ENCODE assay signal across 21 cellular contexts in the genomic region with DNA sequence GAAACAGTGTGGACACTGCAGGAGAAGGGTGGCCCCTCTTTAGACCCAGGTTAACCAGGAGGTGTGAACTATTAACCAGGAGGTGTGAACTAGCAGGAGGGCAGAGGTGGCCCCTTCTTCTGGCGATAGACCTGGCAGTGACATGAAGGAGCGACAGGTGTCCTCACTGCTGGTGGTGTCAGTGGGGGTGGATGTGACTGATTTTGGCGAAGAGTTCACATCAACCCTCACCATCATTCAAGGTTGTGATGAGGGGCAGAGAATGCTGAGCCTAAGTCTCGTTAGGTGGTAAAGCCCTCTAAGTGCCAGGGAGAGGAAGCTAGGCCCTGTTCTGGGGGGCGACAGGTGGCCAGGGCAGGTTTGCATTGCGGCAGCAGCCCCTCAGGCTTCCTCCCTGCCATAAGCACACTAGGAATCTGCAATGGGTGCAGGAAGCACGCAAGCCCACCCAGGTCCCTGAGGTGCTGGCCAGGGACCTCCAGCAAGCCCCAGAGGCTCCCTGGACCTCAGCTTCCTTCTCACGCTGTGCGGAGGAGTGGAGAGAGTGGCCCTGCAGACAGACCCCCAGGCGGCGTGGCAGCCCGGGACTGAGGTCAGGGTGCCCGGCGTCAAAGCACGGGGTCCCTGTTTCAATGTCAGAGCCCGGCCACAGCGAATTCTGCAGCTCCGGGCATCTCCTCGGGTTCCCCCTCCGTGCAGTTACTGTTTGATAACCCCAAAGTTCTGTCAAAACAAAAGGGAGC. TPM values are rescaled to one million over a fixed set of nuclear protein-coding genes. Genes with fewer than 3 reads are reported as not detected.
DNase-seq lines count a peak whose midpoint lies in the region; ATAC-seq and TF ChIP-seq lines count a peak whose summit lies in the region.
"Had no signal": no experiment of that assay in that cellular context is flagged by ENCODE, and none has a peak within 500 bp of the region (broad histone marks: within the 10 kb centered on the region; RNA-seq: fewer than 3 reads in every experiment).

No MANE protein-coding gene starts in this region.

- peaks cover 16% of the 10 kb centered on the region for H3K36me3 Mint-ChIP-seq in activated CD4-positive, alpha-beta T cell treated with anti-CD3 and anti-CD28 coated beads for 36 hours (ENCODE audit: low read depth)
- peaks cover 28% of the 10 kb centered on the region for H3K36me3 Mint-ChIP-seq in osteocyte (ENCODE audit: unreplicated experiment)

- H3K4me3 ChIP-seq in BE2C (ENCODE audit: low read depth, low read length) (no peak overlapping the region), right atrium auricular region (no peak overlapping the region), mammary epithelial cell (replicated peaks in 1 of 3; ENCODE audit: insufficient read depth in 1 of 3, low read depth in 2 of 3, low read length in 3 of 3) (no peak overlapping the region)
- H3K4me3 ChIP-seq: stomach, upper lobe of left lung had no signal

- peaks cover 3% of the 10 kb centered on the region; the same call in 1 of the 2 replicates for H3K4me1 ChIP-seq in BE2C
- H3K4me1 ChIP-seq in right atrium auricular region: no peaks in the 10 kb centered on the region
- H3K4me1 ChIP-seq in mammary epithelial cell (ENCODE audit: insufficient read depth, low read length): no peaks in the 10 kb centered on the region
- H3K4me1 ChIP-seq: stomach, upper lobe of left lung had no signal

- no peaks in the 10 kb centered on the region for H4K20me1 ChIP-seq in mammary epithelial cell (ENCODE audit: insufficient read depth, low read length)

- H3K27me3 Mint-ChIP-seq in activated CD4-positive, alpha-beta T cell treated with anti-CD3 and anti-CD28 coated beads for 36 hours: no peaks in the 10 kb centered on the region
- H3K27me3 Mint-ChIP-seq in osteocyte (ENCODE audit: unreplicated experiment): no peaks in the 10 kb centered on the region
- H3K27me3 Mint-ChIP-seq: activated naive CD4-positive, alpha-beta T cell treated with anti-CD3 and anti-CD28 coated beads, Interleukin-2, amount 50 U/mL, for 24 hours had no signal

- H3K9ac ChIP-seq in mammary epithelial cell (ENCODE audit: insufficient read depth, low read length): no peak overlapping the region
- H3K9ac ChIP-seq: KMS-11 had no signal

- 86% methylated on average over 8 of the region's 20 CpGs for WGBS in mammary epithelial cell (ENCODE audit: low coverage, missing lambda C conversion rate)

- intact Hi-C loops in activated CD4-positive, alpha-beta T cell treated with anti-CD3 and anti-CD28 coated beads for 36 hours (cut with DNase I, micrococcal nuclease): no loop called here
- intact Hi-C loops in mammary epithelial cell (cut with micrococcal nuclease): no loop called here

- no TSS peak for BruUV-seq in mammary epithelial cell (replicated peaks; lab: Mats Ljungman, UMichigan)

- no peak for TF ChIP-seq CTCF in BE2C (IDR thresholded peaks at IDR 0.05; ENCODE audit: low read depth, low read length)
- no peak for TF ChIP-seq CTCF in right atrium auricular region (IDR thresholded peaks at IDR 0.05)
- no peak for TF ChIP-seq CTCF in osteocyte (IDR thresholded peaks at IDR 0.05)
- no peak for TF ChIP-seq CTCF in mammary epithelial cell (conservative IDR thresholded peaks at IDR 0.05 in 1 of 2, IDR thresholded peaks at IDR 0.05 in 1 of 2; ENCODE audit: extremely low read depth in 1 of 2, insufficient read depth in 1 of 2, low read depth in 1 of 2, low read length in 2 of 2)

- H3K27ac ChIP-seq in right atrium auricular region (no peak overlapping the region), mammary epithelial cell (ENCODE audit: insufficient read depth, low read depth, low read length) (no peak overlapping the region)
- H3K27ac ChIP-seq: KMS-11, stomach, upper lobe of left lung had no signal

- peaks cover 4% of the 10 kb centered on the region; the same call in 1 of the 2 replicates for H3K36me3 ChIP-seq in BE2C
- H3K36me3 ChIP-seq in right atrium auricular region: peaks cover 28% of the 10 kb centered on the region
- no peaks in the 10 kb centered on the region for H3K36me3 ChIP-seq in mammary epithelial cell (ENCODE audit: insufficient read depth, low read length)

- dilution Hi-C loops in mammary epithelial cell (cut with HindIII; ENCODE audit: low sequenced_read_pairs): no loop called here

- POLR2A ChIA-PET in activated CD4-positive, alpha-beta T cell treated with anti-CD3 and anti-CD28 coated beads for 36 hours (lab: Charles Lee): no interaction called here

- H3K9me3 ChIP-seq in BE2C (no peaks in the 10 kb centered on the region), right atrium auricular region (no peaks in the 10 kb centered on the region), mammary epithelial cell (replicated peaks; ENCODE audit: insufficient read depth, low read length) (no peaks in the 10 kb centered on the region)
- H3K9me3 ChIP-seq: stomach, upper lobe of left lung had no signal

- H3K27me3 ChIP-seq in BE2C (no peaks in the 10 kb centered on the region), right atrium auricular region (no peaks in the 10 kb centered on the region), mammary epithelial cell (ENCODE audit: insufficient read depth, low read length) (no peaks in the 10 kb centered on the region)
- H3K27me3 ChIP-seq: stomach, upper lobe of left lung had no signal

- no peaks in the 10 kb centered on the region for H3K4me1 Mint-ChIP-seq in activated CD4-positive, alpha-beta T cell treated with anti-CD3 and anti-CD28 coated beads for 36 hours
- no peaks in the 10 kb centered on the region for H3K4me1 Mint-ChIP-seq in osteocyte (ENCODE audit: unreplicated experiment)
- H3K4me1 Mint-ChIP-seq: activated naive CD4-positive, alpha-beta T cell treated with anti-CD3 and anti-CD28 coated beads, Interleukin-2, amount 50 U/mL, for 24 hours; neural crest cell had no signal

- H3K4me3 Mint-ChIP-seq in activated CD4-positive, alpha-beta T cell treated with anti-CD3 and anti-CD28 coated beads for 36 hours: no peak overlapping the region
- H3K4me3 Mint-ChIP-seq in osteocyte (ENCODE audit: unreplicated experiment): no peak overlapping the region
- H3K4me3 Mint-ChIP-seq: activated naive CD4-positive, alpha-beta T cell treated with anti-CD3 and anti-CD28 coated beads, Interleukin-2, amount 50 U/mL, for 24 hours; neural crest cell had no signal

- no peak overlapping the region for H3K27ac Mint-ChIP-seq in activated CD4-positive, alpha-beta T cell treated with anti-CD3 and anti-CD28 coated beads for 36 hours
- H3K27ac Mint-ChIP-seq in osteocyte (ENCODE audit: unreplicated experiment): no peak overlapping the region
- H3K27ac Mint-ChIP-seq: activated naive CD4-positive, alpha-beta T cell treated with anti-CD3 and anti-CD28 coated beads, Interleukin-2, amount 50 U/mL, for 24 hours had no signal

- H3K4me2 ChIP-seq in mammary epithelial cell (ENCODE audit: insufficient read depth, low read depth, low read length): no peak overlapping the region
- H3K4me2 ChIP-seq: KMS-11 had no signal

- no peaks in the 10 kb centered on the region for H3K79me2 ChIP-seq in mammary epithelial cell (ENCODE audit: insufficient read depth, low read length)

- in situ Hi-C loops in mammary epithelial cell (cut with MboI; ENCODE audit: low sequenced_read_pairs in 2 of 2): no loop called here

- CTCF ChIA-PET in activated CD4-positive, alpha-beta T cell treated with anti-CD3 and anti-CD28 coated beads for 36 hours (lab: Charles Lee): no interaction called here
- CTCF ChIA-PET in mammary epithelial cell (lab: Charles Lee; ENCODE audit: low non-redundant PET): no interaction called here

- ATAC-seq in activated CD4-positive, alpha-beta T cell treated with anti-CD3 and anti-CD28 coated beads for 36 hours: no peak
- ATAC-seq in activated CD4-positive, CD25-positive, alpha-beta regulatory T cell treated with anti-CD3 and anti-CD28 coated beads, Interleukin-2, amount 50 U/mL, for 24 hours: no peak
- ATAC-seq: HCT116 had no signal

- no peak overlapping the region for H2AFZ ChIP-seq in mammary epithelial cell (ENCODE audit: low read depth, low read length)

- H3K9me3 Mint-ChIP-seq in activated CD4-positive, alpha-beta T cell treated with anti-CD3 and anti-CD28 coated beads for 36 hours (ENCODE audit: low read depth): no peaks in the 10 kb centered on the region
- H3K9me3 Mint-ChIP-seq in osteocyte (ENCODE audit: unreplicated experiment): peaks cover 7% of the 10 kb centered on the region
- H3K9me3 Mint-ChIP-seq: activated naive CD4-positive, alpha-beta T cell treated with anti-CD3 and anti-CD28 coated beads, Interleukin-2, amount 50 U/mL, for 24 hours; neural crest cell had no signal

- peak; percentile 2 for DNase-seq in activated CD4-positive, alpha-beta T cell treated with anti-CD3 and anti-CD28 coated beads for 36 hours
- DNase-seq in activated CD4-positive, alpha-beta T cell treated with anti-CD3 and anti-CD28 coated beads, Interleukin-2, amount 50 U/mL, for 4 hours: no peak
- DNase-seq in BE2C (peak; percentile 6), right atrium auricular region (ENCODE audit: low spot score) (peak; percentile 16), osteocyte (ENCODE audit: extremely low spot score, unreplicated experiment) (peak; percentile 70), NCI-H2107 (lab: John Stamatoyannopoulos, UW) (no peak), mammary epithelial cell (no peak)
- DNase-seq: activated CD4-positive, alpha-beta T cell treated with anti-CD3 and anti-CD28 coated beads for 4 hours; DND-41; glutamatergic neuron; NCI-H187; NCI-H226; NCI-H748 treated with DMSO at 0.1 percent for 48 hours; SHP77 treated with DMSO at 0.1 percent for 48 hours; stomach had no signal

RNA-seq across cellular contexts. Expression of a gene that starts 13.7 kb away (rescaled TPM):
- 10 to 100 TPM; 13.6 to 15.2 TPM for total RNA-seq in activated CD4-positive, alpha-beta T cell treated with anti-CD3 and anti-CD28 coated beads for 36 hours
- 0.82 TPM for polyA plus RNA-seq in BE2C (2012; ENCODE audit: insufficient read depth, insufficient read length, low read depth)
- total RNA-seq in right atrium auricular region (10 to 100 TPM; 12.2 to 14.1 TPM), osteocyte (13.1 and 13.6 TPM in 2 replicates), mammary epithelial cell (10 to 100 TPM; 16.2 to 17.0 TPM)
- 1.0 TPM for polyA plus RNA-seq in mammary epithelial cell
- polyA minus RNA-seq in mammary epithelial cell: 1.4 TPM

RNA-seq across cellular contexts. Expression of a gene that starts 55.2 kb away (rescaled TPM):
- 100 to 1,000 TPM; 101 to 110 TPM for total RNA-seq in activated CD4-positive, alpha-beta T cell treated with anti-CD3 and anti-CD28 coated beads for 36 hours
- 83.5 TPM for polyA plus RNA-seq in BE2C (2012; ENCODE audit: insufficient read depth, insufficient read length, low read depth)
- total RNA-seq in right atrium auricular region (10 to 100 TPM; 20.9 to 26.1 TPM), osteocyte (66.9 and 67.0 TPM in 2 replicates), mammary epithelial cell (10 to 100 TPM; 34.7 to 71.7 TPM)
- polyA plus RNA-seq in mammary epithelial cell: 29.5 TPM
- 34.2 TPM for polyA minus RNA-seq in mammary epithelial cell

Comparison
In these comparisons a context has a peak if more than half of its experiments do, and no peak if none do; other contexts are left out.
1. DNase-seq: peak in activated CD4-positive, alpha-beta T cell treated with anti-CD3 and anti-CD28 coated beads for 36 hours (single experiment), BE2C (single experiment), right atrium auricular region (single experiment) and osteocyte (single experiment); none in activated CD4-positive, alpha-beta T cell treated with anti-CD3 and anti-CD28 coated beads, Interleukin-2, amount 50 U/mL, for 4 hours (0 of 2), NCI-H2107 (single experiment) and mammary epithelial cell (single experiment).